ENCODE assay signal across 23 cellular contexts in genomic region chr20:37796121-37796520, GRCh38.
DNase-seq lines count a peak whose midpoint lies in the region; ATAC-seq and TF ChIP-seq lines count a peak whose summit lies in the region.
"Had no signal": no experiment of that assay in that cellular context is flagged by ENCODE, and none has a peak within 500 bp of the region (broad histone marks: within the 10 kb centered on the region; RNA-seq: fewer than 3 reads in every experiment).

No MANE protein-coding gene starts in this region.

- H3K27ac ChIP-seq in cardiac muscle cell (peak overlapping the region; percentile 56), left ventricle myocardium inferior (replicated peaks) (no peak overlapping the region), ectodermal cell (ENCODE audit: insufficient read depth, low read depth, low read length, poor library complexity, severe bottlenecking) (peak overlapping the region; percentile 8), testis (no peak overlapping the region)
- H3K27ac ChIP-seq: GM23248, HL-60 had no signal

- no peak for TF ChIP-seq POLR2A in testis (IDR thresholded peaks at IDR 0.05)

- H3K36me3 ChIP-seq in cardiac muscle cell (no peaks in the 10 kb centered on the region), left ventricle myocardium inferior (peaks cover 46% of the 10 kb centered on the region), ectodermal cell (ENCODE audit: control insufficient read depth, insufficient read depth, low read length) (peaks cover 12% of the 10 kb centered on the region), testis (ENCODE audit: low read depth, missing control alignments) (no peaks in the 10 kb centered on the region)

- no peak for TF ChIP-seq CTCF in cardiac muscle cell (IDR thresholded peaks at IDR 0.05; ENCODE audit: low read depth, low read length)
- no peak for TF ChIP-seq CTCF in left ventricle myocardium inferior (IDR thresholded peaks at IDR 0.05; ENCODE audit: borderline replicate concordance)
- TF ChIP-seq CTCF in mesothelial cell of epicardium (IDR thresholded peaks at IDR 0.05; ENCODE audit: unreplicated experiment) = no peak
- TF ChIP-seq CTCF in testis (IDR thresholded peaks at IDR 0.05) = no peak

- DNase-seq in cardiac muscle cell (ENCODE audit: low read depth in 1 of 2, low spot score in 1 of 2) = peak; percentile 18 to 76
- no peak for DNase-seq in left ventricle myocardium inferior
- no peak for DNase-seq in mesothelial cell of epicardium (ENCODE audit: low spot score in 2 of 2, unreplicated experiment in 2 of 2)
- peak; percentile 65 for DNase-seq in testis
- DNase-seq in central memory CD4-positive, alpha-beta T cell = no peak
- DNase-seq: CD4-positive, alpha-beta T cell; DMS153; GDM1; GM23248; MM.1S; NCI-H1092; NCI-H146; NCI-H2029 treated with DMSO at 0.1 percent for 48 hours; NCI-H510A treated with DMSO at 0.1 percent for 48 hours; NCI-H774; OCI-M1; SHP77 had no signal

- no peak overlapping the region for H3K4me3 Mint-ChIP-seq in mesothelial cell of epicardium
- H3K4me3 Mint-ChIP-seq: CD4-positive, alpha-beta T cell; IgD-negative memory B cell had no signal

- intact Hi-C loops in left ventricle myocardium inferior (cut with micrococcal nuclease) = no loop called here
- intact Hi-C loops in testis (cut with DNase I; ENCODE audit: low total_unique reads) = no loop called here

- ATAC-seq in GM18517 (IDR thresholded peaks at IDR 0.05; ENCODE audit: unreplicated experiment) (no peak), GM18873 (IDR thresholded peaks at IDR 0.05; ENCODE audit: low FRiP score, unreplicated experiment) (no peak)

- peaks cover 12% of the 10 kb centered on the region for H3K9me3 Mint-ChIP-seq in mesothelial cell of epicardium

- H3K4me1 ChIP-seq in cardiac muscle cell (ENCODE audit: low read depth) (peaks cover 27% of the 10 kb centered on the region), left ventricle myocardium inferior (peaks cover 30% of the 10 kb centered on the region), ectodermal cell (ENCODE audit: control insufficient read depth, insufficient read depth, low read length) (peaks cover 4% of the 10 kb centered on the region), testis (peaks cover 6% of the 10 kb centered on the region)

- H3K36me3 Mint-ChIP-seq in mesothelial cell of epicardium = peaks cover 32% of the 10 kb centered on the region

- WGBS in ectodermal cell, 2 experiments = 76 to 77% methylated on average over 4 of the region's 4 CpGs
- WGBS in testis, 2 donors = 72 to 81% methylated on average over 4 of the region's 4 CpGs

- no peak overlapping the region for H3K4me3 ChIP-seq in cardiac muscle cell
- H3K4me3 ChIP-seq in left ventricle myocardium inferior = no peak overlapping the region
- H3K4me3 ChIP-seq in ectodermal cell (ENCODE audit: insufficient read depth, low read depth, low read length) = no peak overlapping the region
- no peak overlapping the region for H3K4me3 ChIP-seq in testis
- H3K4me3 ChIP-seq: GM23248, HAP-1 had no signal

- peaks cover 15% of the 10 kb centered on the region for H3K4me1 Mint-ChIP-seq in mesothelial cell of epicardium

- no peaks in the 10 kb centered on the region for H3K27me3 Mint-ChIP-seq in mesothelial cell of epicardium (ENCODE audit: low read depth)
- H3K27me3 Mint-ChIP-seq: CD4-positive, alpha-beta T cell; IgD-negative memory B cell had no signal

- H3K27me3 ChIP-seq in cardiac muscle cell (no peaks in the 10 kb centered on the region), left ventricle myocardium inferior (ENCODE audit: low read depth) (no peaks in the 10 kb centered on the region), ectodermal cell (ENCODE audit: control insufficient read depth, insufficient read depth, low read length, poor library complexity, severe bottlenecking) (no peaks in the 10 kb centered on the region), testis (no peaks in the 10 kb centered on the region)

- H3K9me3 ChIP-seq in cardiac muscle cell (ENCODE audit: low read depth) (no peaks in the 10 kb centered on the region), left ventricle myocardium inferior (replicated peaks) (peaks cover 17% of the 10 kb centered on the region), ectodermal cell (ENCODE audit: control insufficient read depth, low read length) (no peaks in the 10 kb centered on the region), testis (no peaks in the 10 kb centered on the region)
- H3K9me3 ChIP-seq: HAP-1 had no signal

- H3K27ac Mint-ChIP-seq in mesothelial cell of epicardium = peak overlapping the region; percentile 68
- H3K27ac Mint-ChIP-seq: CD4-positive, alpha-beta T cell; IgD-negative memory B cell had no signal

Comparison
In these comparisons a context has a peak if more than half of its experiments do, and no peak if none do; other contexts are left out.
1. DNase-seq: peak in cardiac muscle cell (2 of 2) and testis (single experiment); none in left ventricle myocardium inferior (single experiment), mesothelial cell of epicardium (0 of 2) and central memory CD4-positive, alpha-beta T cell (single experiment).
2. H3K27ac ChIP-seq: peak in cardiac muscle cell (single experiment) and ectodermal cell (single experiment); none in left ventricle myocardium inferior (single experiment) and testis (0 of 2).